1 cellular context compared by ENCODE assay signal in genomic region chr1:156073740-156074139, GRCh38.
TF ChIP-seq lines count a peak whose summit lies in the region.

No MANE protein-coding gene starts in this region.

TF ChIP-seq in GM23338, 12 proteins besides CTCF, POLR2A, EP300 and RAD21 (continued from another document):
- TF ChIP-seq, protein P1, sequence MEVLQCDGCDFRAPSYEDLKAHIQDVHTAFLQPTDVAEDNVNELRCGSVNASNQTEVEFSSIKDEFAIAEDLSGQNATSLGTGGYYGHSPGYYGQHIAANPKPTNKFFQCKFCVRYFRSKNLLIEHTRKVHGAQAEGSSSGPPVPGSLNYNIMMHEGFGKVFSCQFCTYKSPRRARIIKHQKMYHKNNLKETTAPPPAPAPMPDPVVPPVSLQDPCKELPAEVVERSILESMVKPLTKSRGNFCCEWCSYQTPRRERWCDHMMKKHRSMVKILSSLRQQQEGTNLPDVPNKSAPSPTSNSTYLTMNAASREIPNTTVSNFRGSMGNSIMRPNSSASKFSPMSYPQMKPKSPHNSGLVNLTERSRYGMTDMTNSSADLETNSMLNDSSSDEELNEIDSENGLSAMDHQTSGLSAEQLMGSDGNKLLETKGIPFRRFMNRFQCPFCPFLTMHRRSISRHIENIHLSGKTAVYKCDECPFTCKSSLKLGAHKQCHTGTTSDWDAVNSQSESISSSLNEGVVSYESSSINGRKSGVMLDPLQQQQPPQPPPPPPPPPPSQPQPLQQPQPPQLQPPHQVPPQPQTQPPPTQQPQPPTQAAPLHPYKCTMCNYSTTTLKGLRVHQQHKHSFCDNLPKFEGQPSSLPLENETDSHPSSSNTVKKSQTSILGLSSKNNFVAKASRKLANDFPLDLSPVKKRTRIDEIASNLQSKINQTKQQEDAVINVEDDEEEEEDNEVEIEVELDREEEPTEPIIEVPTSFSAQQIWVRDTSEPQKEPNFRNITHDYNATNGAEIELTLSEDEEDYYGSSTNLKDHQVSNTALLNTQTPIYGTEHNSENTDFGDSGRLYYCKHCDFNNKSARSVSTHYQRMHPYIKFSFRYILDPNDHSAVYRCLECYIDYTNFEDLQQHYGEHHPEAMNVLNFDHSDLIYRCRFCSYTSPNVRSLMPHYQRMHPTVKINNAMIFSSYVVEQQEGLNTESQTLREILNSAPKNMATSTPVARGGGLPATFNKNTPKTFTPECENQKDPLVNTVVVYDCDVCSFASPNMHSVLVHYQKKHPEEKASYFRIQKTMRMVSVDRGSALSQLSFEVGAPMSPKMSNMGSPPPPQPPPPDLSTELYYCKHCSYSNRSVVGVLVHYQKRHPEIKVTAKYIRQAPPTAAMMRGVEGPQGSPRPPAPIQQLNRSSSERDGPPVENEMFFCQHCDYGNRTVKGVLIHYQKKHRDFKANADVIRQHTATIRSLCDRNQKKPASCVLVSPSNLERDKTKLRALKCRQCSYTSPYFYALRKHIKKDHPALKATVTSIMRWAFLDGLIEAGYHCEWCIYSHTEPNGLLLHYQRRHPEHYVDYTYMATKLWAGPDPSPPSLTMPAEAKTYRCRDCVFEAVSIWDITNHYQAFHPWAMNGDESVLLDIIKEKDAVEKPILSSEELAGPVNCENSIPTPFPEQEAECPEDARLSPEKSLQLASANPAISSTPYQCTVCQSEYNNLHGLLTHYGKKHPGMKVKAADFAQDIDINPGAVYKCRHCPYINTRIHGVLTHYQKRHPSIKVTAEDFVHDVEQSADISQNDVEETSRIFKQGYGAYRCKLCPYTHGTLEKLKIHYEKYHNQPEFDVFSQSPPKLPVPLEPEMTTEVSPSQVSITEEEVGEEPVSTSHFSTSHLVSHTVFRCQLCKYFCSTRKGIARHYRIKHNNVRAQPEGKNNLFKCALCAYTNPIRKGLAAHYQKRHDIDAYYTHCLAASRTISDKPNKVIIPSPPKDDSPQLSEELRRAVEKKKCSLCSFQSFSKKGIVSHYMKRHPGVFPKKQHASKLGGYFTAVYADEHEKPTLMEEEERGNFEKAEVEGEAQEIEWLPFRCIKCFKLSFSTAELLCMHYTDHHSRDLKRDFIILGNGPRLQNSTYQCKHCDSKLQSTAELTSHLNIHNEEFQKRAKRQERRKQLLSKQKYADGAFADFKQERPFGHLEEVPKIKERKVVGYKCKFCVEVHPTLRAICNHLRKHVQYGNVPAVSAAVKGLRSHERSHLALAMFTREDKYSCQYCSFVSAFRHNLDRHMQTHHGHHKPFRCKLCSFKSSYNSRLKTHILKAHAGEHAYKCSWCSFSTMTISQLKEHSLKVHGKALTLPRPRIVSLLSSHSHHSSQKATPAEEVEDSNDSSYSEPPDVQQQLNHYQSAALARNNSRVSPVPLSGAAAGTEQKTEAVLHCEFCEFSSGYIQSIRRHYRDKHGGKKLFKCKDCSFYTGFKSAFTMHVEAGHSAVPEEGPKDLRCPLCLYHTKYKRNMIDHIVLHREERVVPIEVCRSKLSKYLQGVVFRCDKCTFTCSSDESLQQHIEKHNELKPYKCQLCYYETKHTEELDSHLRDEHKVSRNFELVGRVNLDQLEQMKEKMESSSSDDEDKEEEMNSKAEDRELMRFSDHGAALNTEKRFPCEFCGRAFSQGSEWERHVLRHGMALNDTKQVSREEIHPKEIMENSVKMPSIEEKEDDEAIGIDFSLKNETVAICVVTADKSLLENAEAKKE (CRISPR knock-in tag; IDR thresholded peaks at IDR 0.05): no peak
